ENCODE assay signal across 20 cellular contexts in the genomic region with DNA sequence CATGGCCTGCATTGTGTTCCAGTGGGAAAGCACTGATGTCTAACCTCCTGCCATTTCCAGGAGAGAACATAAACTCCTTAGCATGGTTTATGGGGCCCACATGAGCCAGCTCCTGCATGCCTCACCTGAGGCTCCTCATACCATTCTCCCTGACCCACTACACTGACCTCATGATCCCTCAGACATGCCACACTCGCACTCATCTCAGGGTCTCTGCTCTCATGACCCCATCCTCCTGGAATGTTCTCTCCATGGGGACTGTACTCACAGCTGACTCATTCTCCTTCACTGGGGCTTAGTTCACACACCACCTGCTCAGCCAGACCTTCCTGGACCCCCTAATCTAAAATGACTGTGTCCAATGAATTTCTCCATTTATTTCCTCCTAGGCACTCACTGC. TPM values are rescaled to one million over a fixed set of nuclear protein-coding genes. Genes with fewer than 3 reads are reported as not detected.
DNase-seq lines count a peak whose midpoint lies in the region; ATAC-seq, FAIRE-seq and TF ChIP-seq lines count a peak whose summit lies in the region.
"Had no signal": no experiment of that assay in that cellular context is flagged by ENCODE, and none has a peak within 500 bp of the region (broad histone marks: within the 10 kb centered on the region; RNA-seq: fewer than 3 reads in every experiment).

No MANE protein-coding gene starts in this region.

- DNase-seq in GM23338 (ENCODE audit: low spot score) (no peak), PC-9 (peak in 1 of 2 experiments; percentile 74), epithelial cell of proximal tubule (ENCODE audit: low read depth) (peak; percentile 93), osteocyte (ENCODE audit: extremely low spot score, unreplicated experiment) (no peak), DMS114 treated with DMSO at 0.1 percent for 48 hours (lab: John Stamatoyannopoulos, UW; ENCODE audit: unreplicated experiment) (no peak), DMS153 (lab: John Stamatoyannopoulos, UW) (no peak), frontal cortex (ENCODE audit: low spot score in 2 of 2) (no peak)
- no peak for DNase-seq in activated naive CD4-positive, alpha-beta T cell treated with Interleukin-2 at 50 U/mL for 16 hours
- DNase-seq: activated CD8-positive, alpha-beta memory T cell treated with anti-CD3 and anti-CD28 coated beads for 24 hours; activated effector memory CD4-positive, alpha-beta T cell treated with anti-CD3 and anti-CD28 coated beads, Interleukin-2, amount 50 U/mL, for 16 hours; DMS79; dorsolateral prefrontal cortex; foreskin melanocyte; H7; immature natural killer cell; KG1; mucosa of descending colon; NCI-H1436 treated with DMSO at 0.1 percent for 48 hours; spleen had no signal

- FAIRE-seq in frontal cortex (lab: Jason Lieb, UNC) = no peak

- no peak for ATAC-seq in GM23338
- ATAC-seq: mucosa of descending colon had no signal

- H4K20me1 ChIP-seq in GM23338 (replicated peaks; ENCODE audit: insufficient read depth) = no peaks in the 10 kb centered on the region
- H4K20me1 ChIP-seq in PC-9 (ENCODE audit: insufficient read depth) = no peaks in the 10 kb centered on the region

- H3K36me3 Mint-ChIP-seq in GM23338 (ENCODE audit: low read depth) = peaks cover 8% of the 10 kb centered on the region; the same call in 2 of the 3 replicates
- no peaks in the 10 kb centered on the region for H3K36me3 Mint-ChIP-seq in osteocyte (ENCODE audit: unreplicated experiment)
- H3K36me3 Mint-ChIP-seq: immature natural killer cell had no signal

- no peak overlapping the region for H3K4me3 Mint-ChIP-seq in GM23338
- H3K4me3 Mint-ChIP-seq in osteocyte (ENCODE audit: unreplicated experiment) = no peak overlapping the region
- H3K4me3 Mint-ChIP-seq: immature natural killer cell; stimulated activated naive CD8-positive, alpha-beta T cell treated with anti-CD3 and anti-CD28 coated beads, Interleukin-15, Interleukin-2, amounts not matched to agents 100 ng/mL and 50 ng/mL, for 24 hours had no signal

- H3K27ac Mint-ChIP-seq in GM23338 (peak overlapping the region; percentile 41; the same call in 1 of the 2 replicates), osteocyte (ENCODE audit: unreplicated experiment) (peak overlapping the region; percentile 12)
- H3K27ac Mint-ChIP-seq: immature natural killer cell; stimulated activated naive CD8-positive, alpha-beta T cell treated with anti-CD3 and anti-CD28 coated beads, Interleukin-15, Interleukin-2, amounts not matched to agents 100 ng/mL and 50 ng/mL, for 24 hours had no signal

- H3K27ac ChIP-seq in GM23338 (ENCODE audit: low read depth) = peak overlapping the region; percentile 96; the same call in 1 of the 2 replicates
- H3K27ac ChIP-seq in PC-9 = peak overlapping the region; percentile 97
- H3K27ac ChIP-seq: spleen had no signal

- no peaks in the 10 kb centered on the region for H3K9me3 ChIP-seq in PC-9 (ENCODE audit: insufficient read depth, low read depth)
- H3K9me3 ChIP-seq: mucosa of descending colon, spleen had no signal

- peaks cover 3% of the 10 kb centered on the region; the same call in 1 of the 2 replicates for H3K9me2 ChIP-seq in GM23338 (ENCODE audit: insufficient read depth)
- no peaks in the 10 kb centered on the region for H3K9me2 ChIP-seq in PC-9 (ENCODE audit: insufficient read depth)

- H3K27me3 ChIP-seq in GM23338 (ENCODE audit: insufficient read depth) (no peaks in the 10 kb centered on the region), PC-9 (ENCODE audit: insufficient read depth, low read depth) (no peaks in the 10 kb centered on the region)
- H3K27me3 ChIP-seq: dorsolateral prefrontal cortex had no signal

- CTCF ChIA-PET in PC-9 (lab: Charles Lee) = no interaction called here

- no TSS peak for BruUV-seq in PC-9 (replicated peaks; lab: Mats Ljungman, UMichigan)

- no peak overlapping the region for H3K4me3 ChIP-seq in GM23338
- no peak overlapping the region for H3K4me3 ChIP-seq in PC-9
- no peak overlapping the region for H3K4me3 ChIP-seq in epithelial cell of proximal tubule (ENCODE audit: low read depth, low read length)
- H3K4me3 ChIP-seq: dorsolateral prefrontal cortex, mucosa of descending colon, spleen had no signal

- peaks cover 8% of the 10 kb centered on the region for H3K27me3 Mint-ChIP-seq in GM23338 (ENCODE audit: insufficient read depth, low read depth, poor library complexity)
- H3K27me3 Mint-ChIP-seq in osteocyte (ENCODE audit: unreplicated experiment) = no peaks in the 10 kb centered on the region

- H3K4me1 ChIP-seq in GM23338 (ENCODE audit: insufficient read depth) (peaks cover 46% of the 10 kb centered on the region), PC-9 (replicated peaks; ENCODE audit: insufficient read depth) (peaks cover 64% of the 10 kb centered on the region)

- H3K36me3 ChIP-seq in GM23338 (ENCODE audit: insufficient read depth) (no peaks in the 10 kb centered on the region; the same call in 1 of the 2 replicates), PC-9 (ENCODE audit: low read depth) (no peaks in the 10 kb centered on the region)
- H3K36me3 ChIP-seq: spleen had no signal

- H3F3A ChIP-seq in GM23338 (replicated peaks; ENCODE audit: low read depth) (no peaks in the 10 kb centered on the region), PC-9 (ENCODE audit: insufficient read depth, low read depth) (peaks cover 31% of the 10 kb centered on the region)

- TF ChIP-seq CTCF in GM23338 (conservative IDR thresholded peaks at IDR 0.05; ENCODE audit: low read depth in 2 of 2) (no peak), PC-9 (conservative IDR thresholded peaks at IDR 0.05) (no peak), epithelial cell of proximal tubule (conservative IDR thresholded peaks at IDR 0.05; ENCODE audit: low read depth, low read length) (no peak), osteocyte (IDR thresholded peaks at IDR 0.05) (no peak)

- intact Hi-C loops in PC-9 (cut with micrococcal nuclease; ENCODE audit: unreplicated experiment) = no loop called here

- peaks cover 49% of the 10 kb centered on the region for H3K4me1 Mint-ChIP-seq in GM23338
- H3K4me1 Mint-ChIP-seq in osteocyte (ENCODE audit: unreplicated experiment) = peaks cover 35% of the 10 kb centered on the region

- H2AFZ ChIP-seq in GM23338 = no peak overlapping the region
- no peak overlapping the region for H2AFZ ChIP-seq in PC-9

- POLR2A ChIA-PET in PC-9 (lab: Charles Lee; ENCODE audit: unreplicated experiment) = no interaction called here

- H3K9me3 Mint-ChIP-seq in GM23338 = no peaks in the 10 kb centered on the region; the same call in 1 of the 3 replicates
- no peaks in the 10 kb centered on the region for H3K9me3 Mint-ChIP-seq in osteocyte (ENCODE audit: unreplicated experiment)
- H3K9me3 Mint-ChIP-seq: immature natural killer cell; stimulated activated naive CD8-positive, alpha-beta T cell treated with anti-CD3 and anti-CD28 coated beads, Interleukin-15, Interleukin-2, amounts not matched to agents 100 ng/mL and 50 ng/mL, for 24 hours had no signal

- H3K4me2 ChIP-seq in GM23338 (no peak overlapping the region), PC-9 (peak overlapping the region; percentile 2; the same call in 1 of the 2 replicates)

- 0 out of 2 replicates have a peak, but pooled peaks cover 2% of the 10 kb centered on the region for H3K79me2 ChIP-seq in GM23338 (replicated peaks; ENCODE audit: insufficient read depth)
- no peaks in the 10 kb centered on the region for H3K79me2 ChIP-seq in PC-9 (ENCODE audit: low read depth)

RNA-seq across cellular contexts. Expression of a gene that starts 4.0 kb away (rescaled TPM):
- 23.5 and 35.3 TPM in 2 replicates for total RNA-seq in GM23338 (2014; rRNA removed; shearing (Covaris generic))
- 21.4 and 21.8 TPM in 2 replicates for polyA plus RNA-seq in GM23338 (2016; fragmentation: Nextera tagmentation; extraction: Ambion mirVana)
- total RNA-seq in PC-9 (2021) (10.0 and 10.3 TPM in 2 replicates), epithelial cell of proximal tubule (69.0 and 70.2 TPM in 2 replicates), osteocyte (135 and 136 TPM in 2 replicates), frontal cortex (0.41 TPM)
